In genomic region chr4:75723802-75724065, GRCh38 we compare ENCODE assay signal across 1 cellular context.
TF ChIP-seq lines count a peak whose summit lies in the region.

No MANE protein-coding gene starts in this region.

TF ChIP-seq in HepG2, 621 proteins besides CTCF, POLR2A, EP300 and RAD21:
- TF ChIP-seq ZBTB25 (CRISPR knock-in tag; IDR thresholded peaks at IDR 0.05) (no peak), ZNF329 (CRISPR knock-in tag; IDR thresholded peaks at IDR 0.05; ENCODE audit: low read depth) (no peak), NFIC (IDR thresholded peaks at IDR 0.05; ENCODE audit: low read length) (0 out of 2 replicates have a peak, but pooled peaks have one; percentile 50), ISX (CRISPR knock-in tag; conservative IDR thresholded peaks at IDR 0.05) (no peak), AFF4 (CRISPR knock-in tag; IDR thresholded peaks at IDR 0.05) (0 out of 2 replicates have a peak, but pooled peaks have one; percentile 13), KDM5A (IDR thresholded peaks at IDR 0.05; ENCODE audit: borderline replicate concordance, low read length) (0 out of 2 replicates have a peak, but pooled peaks have one; percentile 10), ZNF318 (CRISPR knock-in tag; IDR thresholded peaks at IDR 0.05) (no peak), PCBP2 (optimal IDR thresholded peaks at IDR 0.05; ENCODE audit: low read depth, low read length, poor library complexity, severe bottlenecking) (no peak), MED1 (CRISPR knock-in tag; IDR thresholded peaks at IDR 0.05) (peak; percentile 13; the same call in 1 of the 2 replicates), ZNF784 (CRISPR knock-in tag; IDR thresholded peaks at IDR 0.05; ENCODE audit: borderline replicate concordance) (no peak), ZNF317 (CRISPR knock-in tag; IDR thresholded peaks at IDR 0.05) (0 out of 2 replicates have a peak, but pooled peaks have one; percentile 6)
- TF ChIP-seq, protein P1, sequence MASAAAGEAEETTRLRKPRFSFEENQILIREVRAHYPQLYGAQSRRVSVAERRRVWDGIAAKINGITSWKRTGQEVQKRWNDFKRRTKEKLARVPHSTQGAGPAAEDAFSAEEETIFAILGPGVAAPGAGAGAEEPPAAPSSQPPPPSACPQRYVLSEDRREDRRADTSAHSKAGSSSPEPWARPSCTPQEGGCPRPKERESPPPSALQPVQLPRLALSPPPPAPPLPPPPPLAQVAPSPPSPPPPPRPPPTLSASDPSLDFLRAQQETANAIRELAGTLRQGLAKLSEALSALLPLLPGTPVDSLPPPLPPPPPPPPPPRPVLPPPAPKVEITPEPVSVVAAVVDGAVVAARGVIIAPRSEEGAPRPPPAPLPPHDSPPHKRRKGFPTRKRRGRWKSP (CRISPR knock-in tag; IDR thresholded peaks at IDR 0.05) = no peak
